In the genomic region with DNA sequence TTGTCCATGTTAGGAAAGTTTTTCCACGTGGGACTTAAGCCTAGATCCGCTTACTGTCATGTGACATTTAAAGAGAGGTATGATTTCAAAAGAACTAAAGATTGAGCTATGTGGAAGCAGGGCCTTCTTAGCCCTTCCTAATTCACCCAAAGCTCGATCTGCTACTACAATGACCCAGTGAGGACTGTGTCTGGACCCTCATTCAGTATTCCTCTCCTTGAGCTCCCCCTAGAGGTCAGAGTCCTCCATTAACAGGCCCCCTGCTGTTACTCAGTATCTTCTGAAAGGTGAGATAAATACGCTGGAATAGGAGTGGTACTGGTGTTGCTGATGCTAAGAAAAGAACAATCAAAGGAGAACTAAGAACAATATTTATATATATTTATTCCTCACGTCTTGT, we compare ENCODE assay signal across 8 cellular contexts.
A peak's percentile ranks its signal among the peaks of the same experiment; 100 is the strongest.
DNase-seq lines count a peak whose midpoint lies in the region; ATAC-seq, FAIRE-seq and TF ChIP-seq lines count a peak whose summit lies in the region.

No MANE protein-coding gene starts in this region.

- peak; percentile 73 for TF ChIP-seq CTCF in BJ (IDR thresholded peaks at IDR 0.05; ENCODE audit: insufficient read depth, low read depth, low read length)
- TF ChIP-seq CTCF in heart left ventricle (IDR thresholded peaks at IDR 0.05), result peak; percentile 58 to 86 (median 80)

- H3K4me3 ChIP-seq in BJ (ENCODE audit: low read depth, low read length) (no peak overlapping the region), heart left ventricle (no peak overlapping the region), small intestine (ENCODE audit: low read depth in 1 of 2, low read length in 2 of 2) (no peak overlapping the region)

- peaks cover 0 to 26% (median 7%) of the 10 kb centered on the region in 12 donors for H3K4me1 ChIP-seq in heart left ventricle
- peaks cover 0 to 7% of the 10 kb centered on the region in 2 donors for H3K4me1 ChIP-seq in small intestine (ENCODE audit: control insufficient read depth in 2 of 2, insufficient read depth in 1 of 2, low read depth in 1 of 2, low read length in 1 of 2)

- H3K36me3 ChIP-seq in BJ (ENCODE audit: control insufficient read depth, insufficient read depth, low read length) (no peaks in the 10 kb centered on the region), heart left ventricle (no peaks in the 10 kb centered on the region), small intestine (ENCODE audit: control insufficient read depth in 2 of 2, insufficient read depth in 2 of 2, low read length in 2 of 2) (no peaks in the 10 kb centered on the region)

- DNase-seq in BJ (ENCODE audit: low read depth) (no peak), NCI-H1048 (lab: John Stamatoyannopoulos, UW) (peak; percentile 35), heart left ventricle (peak in 4 of 5 donors; percentile 27 to 66 (median 60)), small intestine (peak; percentile 23), COLO668 (lab: John Stamatoyannopoulos, UW; ENCODE audit: unreplicated experiment) (no peak)
- peak; percentile 13 to 18 for DNase-seq in activated CD4-positive, alpha-beta T cell treated with anti-CD3 and anti-CD28 coated beads, Interleukin-2, amount 50 U/mL, for 48 hours

- no peak for TF ChIP-seq POLR2A in heart left ventricle (IDR thresholded peaks at IDR 0.05)

- H3K9me3 ChIP-seq in heart left ventricle, result no peaks in the 10 kb centered on the region
- H3K9me3 ChIP-seq in small intestine (ENCODE audit: control insufficient read depth, low read depth), result no peaks in the 10 kb centered on the region

- WGBS in heart left ventricle, 4 donors, result 28 to 36% (median 29%) methylated on average over 5 of the region's 5 CpGs
- 56 to 80% (median 65%) methylated on average over 5 of the region's 5 CpGs for WGBS in small intestine, 3 donors

- CTCF ChIA-PET in BJ (lab: Yijun Ruan, JAX), result interaction anchor here (0.7 to 4.1 kb wide), 17 partner anchors 10 to 420 kb away, joined by 3 to 26 read pairs (median 3); partner anchors contain the start of gene GJA1

- H3K27me3 ChIP-seq in BJ (ENCODE audit: control insufficient read depth, insufficient read depth, low read length), result no peaks in the 10 kb centered on the region
- no peaks in the 10 kb centered on the region for H3K27me3 ChIP-seq in heart left ventricle
- H3K27me3 ChIP-seq in small intestine (ENCODE audit: control insufficient read depth in 2 of 2, insufficient read depth in 2 of 2, low read length in 2 of 2), result no peaks in the 10 kb centered on the region

- intact Hi-C loops in heart left ventricle (cut with DNase I), result loop anchor here (1.0 to 10.0 kb wide), 16 partner anchors 135 to 419 kb away; partner anchors contain the start of gene GJA1 (in 3 of the 10)

- H3K27ac ChIP-seq in heart left ventricle (peak overlapping the region in 4 of 12 donors; percentile 18 to 24 (median 18)), small intestine (ENCODE audit: low read depth in 1 of 2, low read length in 1 of 2) (no peak overlapping the region)

- FAIRE-seq in small intestine (lab: Jason Lieb, UNC), result no peak

- POLR2A ChIA-PET in BJ (lab: Charles Lee), result interaction anchor here (0.5 to 0.6 kb wide), 2 partner anchors 102 to 197 kb away, joined by 3 to 10 read pairs; no protein-coding TSS in a partner anchor

- peak; percentile 93 for ATAC-seq in GM18511 (IDR thresholded peaks at IDR 0.05; ENCODE audit: unreplicated experiment)
- ATAC-seq in HG02852 (IDR thresholded peaks at IDR 0.05; ENCODE audit: unreplicated experiment), result peak; percentile 94
- peak; percentile 79 to 94 (median 91) for ATAC-seq in heart left ventricle

Comparison
In these comparisons a context has a peak if more than half of its experiments do, and no peak if none do; other contexts are left out.
1. DNase-seq: peak in NCI-H1048 (single experiment), activated CD4-positive, alpha-beta T cell treated with anti-CD3 and anti-CD28 coated beads, Interleukin-2, amount 50 U/mL, for 48 hours (2 of 2), heart left ventricle (4 of 5) and small intestine (single experiment); none in BJ (single experiment) and COLO668 (single experiment).
2. Peak in every context shown above with its lines, with median percentiles within 50 percentile points of each other: ATAC-seq.